1 cellular context compared by ENCODE assay signal in genomic region chr15:62445244-62445643, GRCh38.
TF ChIP-seq lines count a peak whose summit lies in the region.

No MANE protein-coding gene starts in this region.

TF ChIP-seq in SK-N-SH, 30 proteins besides CTCF, POLR2A, EP300 and RAD21 (continued from another document):
- TF ChIP-seq, protein P1, sequence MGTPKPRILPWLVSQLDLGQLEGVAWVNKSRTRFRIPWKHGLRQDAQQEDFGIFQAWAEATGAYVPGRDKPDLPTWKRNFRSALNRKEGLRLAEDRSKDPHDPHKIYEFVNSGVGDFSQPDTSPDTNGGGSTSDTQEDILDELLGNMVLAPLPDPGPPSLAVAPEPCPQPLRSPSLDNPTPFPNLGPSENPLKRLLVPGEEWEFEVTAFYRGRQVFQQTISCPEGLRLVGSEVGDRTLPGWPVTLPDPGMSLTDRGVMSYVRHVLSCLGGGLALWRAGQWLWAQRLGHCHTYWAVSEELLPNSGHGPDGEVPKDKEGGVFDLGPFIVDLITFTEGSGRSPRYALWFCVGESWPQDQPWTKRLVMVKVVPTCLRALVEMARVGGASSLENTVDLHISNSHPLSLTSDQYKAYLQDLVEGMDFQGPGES (IDR thresholded peaks at IDR 0.05; ENCODE audit: low read depth, low read length), result no peak
- TF ChIP-seq NFIC (IDR thresholded peaks at IDR 0.05; ENCODE audit: borderline replicate concordance) (no peak), FOXJ3 (CRISPR knock-in tag; IDR thresholded peaks at IDR 0.05) (no peak), CHD2 (IDR thresholded peaks at IDR 0.05; ENCODE audit: low read length, partially characterized antibody) (no peak), TCF12 (IDR thresholded peaks at IDR 0.05) (no peak), JUND (IDR thresholded peaks at IDR 0.05) (no peak)
TF ChIP-seq in SK-N-SH: peak in this region for 0.
